Comparison of ENCODE assay signal across 21 cellular contexts in genomic region chrX:72159769-72160168, GRCh38. TPM values are rescaled to one million over a fixed set of nuclear protein-coding genes. Genes with fewer than 3 reads are reported as not detected.
"Had no signal": no experiment of that assay in that cellular context is flagged by ENCODE, and none has a peak within 500 bp of the region (broad histone marks: within the 10 kb centered on the region; RNA-seq: fewer than 3 reads in every experiment).

No MANE protein-coding gene starts in this region.

- H3K9me3 ChIP-seq: colonic mucosa, esophagus muscularis mucosa, gastrocnemius medialis, left lung, lower lobe of right lung had no signal

- H3K36me3 ChIP-seq: colonic mucosa, esophagus muscularis mucosa, gastrocnemius medialis, heart right ventricle, left lung, lower lobe of right lung had no signal

- H3K27ac ChIP-seq: colonic mucosa, esophagus muscularis mucosa, gastrocnemius medialis, heart right ventricle, left lung, lower lobe of right lung had no signal

- H3K4me3 Mint-ChIP-seq: dendritic cell treated with granulocyte-macrophage colony-stimulating factor and Interleukin-4, amounts not matched to agents 40 ng/mL and 50 ng/mL, for 4 days; effector memory CD8-positive, alpha-beta T cell; endodermal cell; memory B cell; naive thymus-derived CD4-positive, alpha-beta T cell had no signal

- H3K27me3 ChIP-seq: colonic mucosa, esophagus muscularis mucosa, left lung had no signal

- H3K4me3 ChIP-seq: colonic mucosa, esophagus muscularis mucosa, gastrocnemius medialis, heart right ventricle, left lung, lower lobe of right lung had no signal

- ATAC-seq: effector memory CD8-positive, alpha-beta T cell; gastrocnemius medialis; heart right ventricle; left cardiac atrium; left lung; left ventricle myocardium superior; lower lobe of right lung; naive thymus-derived CD4-positive, alpha-beta T cell had no signal

- H3K4me1 Mint-ChIP-seq: endodermal cell; memory B cell; naive thymus-derived CD4-positive, alpha-beta T cell had no signal

- H3K27me3 Mint-ChIP-seq: dendritic cell treated with granulocyte-macrophage colony-stimulating factor and Interleukin-4, amounts not matched to agents 40 ng/mL and 50 ng/mL, for 4 days had no signal

- H3K4me1 ChIP-seq: colonic mucosa, esophagus muscularis mucosa, gastrocnemius medialis, heart right ventricle, left lung, lower lobe of right lung had no signal

- H3K9me3 Mint-ChIP-seq: dendritic cell treated with granulocyte-macrophage colony-stimulating factor and Interleukin-4, amounts not matched to agents 40 ng/mL and 50 ng/mL, for 4 days; effector memory CD8-positive, alpha-beta T cell had no signal

- DNase-seq: colonic mucosa; cortex of kidney; effector CD8-positive, alpha-beta T cell; effector memory CD8-positive, alpha-beta T cell; endodermal cell; foreskin melanocyte; gastrocnemius medialis; glutamatergic neuron; head of caudate nucleus; heart right ventricle; hippocampal formation; left cardiac atrium; left lung; left ventricle myocardium superior; lower lobe of right lung; mesendoderm; midbrain; naive thymus-derived CD4-positive, alpha-beta T cell had no signal

- H3K27ac Mint-ChIP-seq: dendritic cell treated with granulocyte-macrophage colony-stimulating factor and Interleukin-4, amounts not matched to agents 40 ng/mL and 50 ng/mL, for 4 days; effector memory CD8-positive, alpha-beta T cell; endodermal cell; memory B cell; naive thymus-derived CD4-positive, alpha-beta T cell had no signal

RNA-seq across cellular contexts. Expression of gene RTL5, which starts 28.1 kb away (rescaled TPM):
- polyA plus RNA-seq: naive thymus-derived CD4-positive, alpha-beta T cell had no signal
